In the genomic region with DNA sequence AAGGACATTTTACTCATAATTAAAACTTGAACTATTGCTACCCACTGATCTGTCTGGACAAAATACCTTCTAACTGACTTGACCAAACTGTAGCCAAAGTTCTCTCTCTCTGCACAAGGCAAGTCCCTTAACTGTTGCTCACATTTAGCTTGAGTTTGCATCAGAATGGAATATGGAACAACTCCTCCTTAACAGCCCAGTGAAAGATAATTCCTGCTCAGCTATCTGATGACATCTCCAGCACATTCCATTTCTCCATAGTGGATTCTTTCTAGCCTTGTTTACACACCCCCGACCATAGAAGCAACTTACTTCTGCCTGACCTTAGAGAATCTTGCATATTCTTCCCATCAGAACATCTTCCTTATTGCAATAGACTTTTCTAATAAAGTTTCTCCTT, we compare ENCODE assay signal across 27 cellular contexts.
DNase-seq lines count a peak whose midpoint lies in the region; ATAC-seq and TF ChIP-seq lines count a peak whose summit lies in the region.
"Had no signal": no experiment of that assay in that cellular context is flagged by ENCODE, and none has a peak within 500 bp of the region (broad histone marks: within the 10 kb centered on the region; RNA-seq: fewer than 3 reads in every experiment).

No MANE protein-coding gene starts in this region.

- ATAC-seq in GM21528 (IDR thresholded peaks at IDR 0.05; ENCODE audit: low FRiP score, unreplicated experiment): no peak
- ATAC-seq: left cardiac atrium; stimulated activated naive B cell treated with anti-CD40 and anti-IgM and Interleukin-4, amounts not matched to agents 10 μg/mL and 1 μg/mL and 100 μg/mL, for 72 hours; T-helper 17 cell had no signal

- DNase-seq in AG04449 (ENCODE audit: low read depth, low spot score) (peak; percentile 28), GM04504 (ENCODE audit: low read depth) (peak; percentile 28), cardiac fibroblast (ENCODE audit: low read depth in 2 of 2) (peak; percentile 27 to 52), iris pigment epithelial cell (ENCODE audit: low read depth) (peak; percentile 19), OCI-M2 (lab: John Stamatoyannopoulos, UW; ENCODE audit: unreplicated experiment) (no peak), epidermal melanocyte (ENCODE audit: insufficient read length, low spot score) (no peak), COLO668 (lab: John Stamatoyannopoulos, UW; ENCODE audit: unreplicated experiment) (no peak)
- DNase-seq: 8988T; activated naive CD4-positive, alpha-beta T cell treated with anti-CD3 and anti-CD28 coated beads, Interleukin-2, amount 50 U/mL, for 16 hours; amygdala; CD8-positive, alpha-beta memory T cell; cortex of kidney; DMS 273 treated with DMSO at 0.1 percent for 48 hours; left cardiac atrium; MV-4-11; NCI-H1436 treated with DMSO at 0.1 percent for 48 hours; NCI-H2107; NCI-H774; nephron progenitor cell; Peyer's patch; SHP77; small intestine; stimulated activated naive B cell treated with anti-CD40 and anti-IgM and Interleukin-4, amounts not matched to agents 10 μg/mL and 1 μg/mL and 100 μg/mL, for 72 hours; T-helper 17 cell had no signal

- CTCF ChIA-PET in AG04449 (lab: Yijun Ruan, JAX): no interaction called here

- no peak for TF ChIP-seq CTCF in AG04449 (IDR thresholded peaks at IDR 0.05; ENCODE audit: insufficient read depth, low read length, missing control alignments)
- no peak for TF ChIP-seq CTCF in cardiac fibroblast (IDR thresholded peaks at IDR 0.05; ENCODE audit: low read depth, low read length)

- H3K4me3 ChIP-seq in AG04449 (ENCODE audit: low read depth, low read length) (no peak overlapping the region), cardiac fibroblast (replicated peaks in 1 of 2; ENCODE audit: low read depth in 2 of 2, low read length in 2 of 2) (no peak overlapping the region)
- H3K4me3 ChIP-seq: cardiac muscle cell, hepatocyte, Peyer's patch had no signal

- POLR2A ChIA-PET in AG04449 (lab: Yijun Ruan, JAX): no interaction called here

Comparison
In these comparisons a context has a peak if more than half of its experiments do, and no peak if none do; other contexts are left out.
1. DNase-seq: peak in AG04449 (single experiment), GM04504 (single experiment), cardiac fibroblast (2 of 2) and iris pigment epithelial cell (single experiment); none in OCI-M2 (single experiment), epidermal melanocyte (single experiment) and COLO668 (single experiment).